ENCODE assay signal across 11 cellular contexts in the genomic region with DNA sequence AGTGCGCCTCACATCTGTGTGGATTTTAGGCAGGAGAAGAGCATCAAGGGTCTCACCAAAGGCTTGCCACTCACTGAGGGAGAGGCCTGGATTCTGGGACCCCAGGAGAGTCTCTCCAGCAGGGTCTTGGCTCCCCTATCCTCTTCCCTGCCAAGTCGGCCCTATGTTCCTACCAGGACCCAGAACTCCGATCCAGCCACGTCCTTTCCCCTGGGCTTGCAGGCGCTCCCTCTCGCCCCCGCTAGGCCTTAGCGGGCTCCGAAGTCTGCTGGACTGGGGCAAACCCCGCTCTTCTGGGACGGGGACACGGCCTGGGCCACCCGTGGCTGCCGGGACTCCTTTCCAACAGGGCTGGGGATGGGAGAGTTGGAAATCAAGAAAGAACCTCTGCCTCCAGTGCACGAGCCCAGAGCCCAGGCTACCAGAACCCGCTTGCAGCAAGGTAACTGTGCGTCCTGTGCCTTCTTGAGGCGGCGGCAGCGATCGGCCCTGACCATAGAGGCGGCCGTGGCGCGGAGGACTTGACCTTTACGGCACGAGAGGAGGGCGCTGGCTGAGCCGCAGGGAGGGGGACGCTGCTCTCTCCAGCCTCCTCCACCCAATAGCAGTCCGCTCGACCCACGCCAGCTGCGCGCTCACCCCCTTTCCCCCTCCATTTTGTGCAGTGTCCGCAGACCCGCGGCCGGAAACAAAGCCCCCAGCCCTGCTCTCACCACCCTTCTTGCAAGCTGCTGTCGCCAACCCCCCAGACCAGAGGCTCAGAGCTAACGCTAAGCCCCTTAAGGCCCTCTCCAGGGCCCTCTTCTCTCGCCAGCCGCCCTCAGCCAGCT. TPM values are rescaled to one million over a fixed set of nuclear protein-coding genes. Genes with fewer than 3 reads are reported as not detected.
DNase-seq lines count a peak whose midpoint lies in the region; ATAC-seq and TF ChIP-seq lines count a peak whose summit lies in the region.
"Had no signal": no experiment of that assay in that cellular context is flagged by ENCODE, and none has a peak within 500 bp of the region (broad histone marks: within the 10 kb centered on the region; RNA-seq: fewer than 3 reads in every experiment).

No MANE protein-coding gene starts in this region.

- peak; percentile 55 for TF ChIP-seq POLR2A in transverse colon (IDR thresholded peaks at IDR 0.05)

- no peaks in the 10 kb centered on the region for H3K9me3 ChIP-seq in muscle layer of colon (ENCODE audit: low read length)
- no peaks in the 10 kb centered on the region for H3K9me3 ChIP-seq in transverse colon

- H3K27me3 ChIP-seq in muscle layer of colon (ENCODE audit: control insufficient read depth in 1 of 2, insufficient read depth in 2 of 2, low read length in 2 of 2) (peaks cover 5 to 12% of the 10 kb centered on the region in 2 donors), transverse colon (peaks cover 68% of the 10 kb centered on the region)

- ATAC-seq in GM19467 (IDR thresholded peaks at IDR 0.05; ENCODE audit: unreplicated experiment), result no peak

- H3K4me3 Mint-ChIP-seq in brain, result peak overlapping the region in 4 of 5 experiments; percentile 41 to 78 (median 72)

- H3K4me3 ChIP-seq in muscle layer of colon (ENCODE audit: low read depth in 1 of 2, low read length in 2 of 2), result peak overlapping the region; percentile 75 to 92
- peak overlapping the region; percentile 8 to 73 (median 58) for H3K4me3 ChIP-seq in transverse colon

- H3K36me3 ChIP-seq in muscle layer of colon (ENCODE audit: insufficient read depth, low read length) (no peaks in the 10 kb centered on the region), transverse colon (no peaks in the 10 kb centered on the region)

- H3K36me3 Mint-ChIP-seq in brain, result no peaks in the 10 kb centered on the region

- H3K27me3 Mint-ChIP-seq in brain, result peaks cover 100% of the 10 kb centered on the region

- TF ChIP-seq CTCF in brain (conservative IDR thresholded peaks at IDR 0.05), result no peak
- TF ChIP-seq CTCF in transverse colon (IDR thresholded peaks at IDR 0.05), result peak in 1 of 5 experiments; percentile 30

- peak; percentile 57 for DNase-seq in activated CD8-positive, alpha-beta memory T cell treated with anti-CD3 and anti-CD28 coated beads, Interleukin-2, amount 50 U/mL, for 48 hours
- DNase-seq in activated CD8-positive, alpha-beta memory T cell treated with anti-CD3 and anti-CD28 coated beads, Interleukin-2, amount 50 U/mL, for 4 hours, result no peak
- DNase-seq in transverse colon (peak; percentile 48), HuH-7.5 (ENCODE audit: low spot score) (no peak), NCI-H1436 treated with DMSO at 0.1 percent for 48 hours (lab: John Stamatoyannopoulos, UW) (no peak)
- DNase-seq: NCI-H1436; stimulated activated CD4-positive, alpha-beta T cell treated with anti-CD3 and anti-CD28 coated beads, Interleukin-2, amount 100 ng/mL, for 48 hours; T-helper 2 cell had no signal

- H3K27ac ChIP-seq in muscle layer of colon (ENCODE audit: low read depth, low read length) (peak overlapping the region; percentile 97), transverse colon (peak overlapping the region; percentile 95 to 99 (median 98))

- intact Hi-C loops in transverse colon (cut with DNase I; ENCODE audit: low total_unique reads), result loop anchor here (5.0 to 10.0 kb wide), 3 partner anchors 725 to 983 kb away; no protein-coding TSS in a partner anchor

- peaks cover 24% of the 10 kb centered on the region for H3K4me1 Mint-ChIP-seq in brain

- no peak overlapping the region for H3K27ac Mint-ChIP-seq in brain

- 20 to 54% methylated on average over 7 to 43 of the region's 43 CpGs for WGBS in transverse colon (ENCODE audit: low coverage in 1 of 2), 2 donors

- peaks cover 0 to 10% (median 0%) of the 10 kb centered on the region in 5 experiments for H3K9me3 Mint-ChIP-seq in brain

- H3K4me1 ChIP-seq in muscle layer of colon (ENCODE audit: insufficient read depth, low read length) (peaks cover 22% of the 10 kb centered on the region), transverse colon (peaks cover 16 to 58% (median 45%) of the 10 kb centered on the region in 4 donors)

- no peak for TF ChIP-seq EP300 in transverse colon (IDR thresholded peaks at IDR 0.05; ENCODE audit: low read depth)

- in situ Hi-C loops in transverse colon (cut with MboI; ENCODE audit: low pct_ligation_motif_present in 1 of 4, low pct_unique_long_range_greater_than_20kb in 1 of 4, low sequenced_read_pairs in 3 of 4), result loop anchor here in 2 of 4 donors (25.0 kb wide), 1 partner anchor 1330 kb away; no protein-coding TSS in a partner anchor

- peak overlapping the region; percentile 94 for H3K9ac ChIP-seq in muscle layer of colon (ENCODE audit: low read length)

RNA-seq across cellular contexts. Expression of gene HOXA11, which starts 6.9 kb away (rescaled TPM):
- polyA plus RNA-seq in brain (ENCODE audit: insufficient read depth, low read depth, low replicate concordance), result 20.1 TPM
- 10 to 100 TPM in 1 of 4 donors, 1 to 10 TPM in 3; 4.5 to 21.3 (median 7.7) TPM for total RNA-seq in transverse colon

RNA-seq across cellular contexts. Expression of gene HOXA13, which starts 8.0 kb away (rescaled TPM):
- 0.54 TPM for polyA plus RNA-seq in brain (ENCODE audit: insufficient read depth, low read depth, low replicate concordance)
- total RNA-seq in transverse colon, result 10 to 100 TPM; 22.5 to 69.9 (median 38.7) TPM

RNA-seq across cellular contexts. Expression of gene HOXA10, which starts 17.8 kb away (rescaled TPM):
- 62.0 TPM for polyA plus RNA-seq in brain (ENCODE audit: insufficient read depth, low read depth, low replicate concordance)
- 10 to 100 TPM; 19.8 to 68.9 (median 36.4) TPM for total RNA-seq in transverse colon

RNA-seq across cellular contexts. Expression of gene HOXA9, which starts 26.6 kb away (rescaled TPM):
- 1.1 TPM for polyA plus RNA-seq in brain (ENCODE audit: insufficient read depth, low read depth, low replicate concordance)
- 100 to 1,000 TPM in 1 of 4 donors, 10 to 100 TPM in 3; 19.5 to 130 (median 50.6) TPM for total RNA-seq in transverse colon

RNA-seq across cellular contexts. Expression of gene HOXA7, which starts 35.5 kb away (rescaled TPM):
- 1.3 TPM for polyA plus RNA-seq in brain (ENCODE audit: insufficient read depth, low read depth, low replicate concordance)
- total RNA-seq in transverse colon, result 10 to 100 TPM in 3 of 4 donors, 1 to 10 TPM in 1; 7.0 to 22.9 (median 12.8) TPM

Comparison
In these comparisons a context has a peak if more than half of its experiments do, and no peak if none do; other contexts are left out.
1. DNase-seq: peak in activated CD8-positive, alpha-beta memory T cell treated with anti-CD3 and anti-CD28 coated beads, Interleukin-2, amount 50 U/mL, for 48 hours (single experiment) and transverse colon (single experiment); none in activated CD8-positive, alpha-beta memory T cell treated with anti-CD3 and anti-CD28 coated beads, Interleukin-2, amount 50 U/mL, for 4 hours (single experiment), HuH-7.5 (single experiment) and NCI-H1436 treated with DMSO at 0.1 percent for 48 hours (single experiment).